Comparison of ENCODE assay signal across 8 cellular contexts in the genomic region with DNA sequence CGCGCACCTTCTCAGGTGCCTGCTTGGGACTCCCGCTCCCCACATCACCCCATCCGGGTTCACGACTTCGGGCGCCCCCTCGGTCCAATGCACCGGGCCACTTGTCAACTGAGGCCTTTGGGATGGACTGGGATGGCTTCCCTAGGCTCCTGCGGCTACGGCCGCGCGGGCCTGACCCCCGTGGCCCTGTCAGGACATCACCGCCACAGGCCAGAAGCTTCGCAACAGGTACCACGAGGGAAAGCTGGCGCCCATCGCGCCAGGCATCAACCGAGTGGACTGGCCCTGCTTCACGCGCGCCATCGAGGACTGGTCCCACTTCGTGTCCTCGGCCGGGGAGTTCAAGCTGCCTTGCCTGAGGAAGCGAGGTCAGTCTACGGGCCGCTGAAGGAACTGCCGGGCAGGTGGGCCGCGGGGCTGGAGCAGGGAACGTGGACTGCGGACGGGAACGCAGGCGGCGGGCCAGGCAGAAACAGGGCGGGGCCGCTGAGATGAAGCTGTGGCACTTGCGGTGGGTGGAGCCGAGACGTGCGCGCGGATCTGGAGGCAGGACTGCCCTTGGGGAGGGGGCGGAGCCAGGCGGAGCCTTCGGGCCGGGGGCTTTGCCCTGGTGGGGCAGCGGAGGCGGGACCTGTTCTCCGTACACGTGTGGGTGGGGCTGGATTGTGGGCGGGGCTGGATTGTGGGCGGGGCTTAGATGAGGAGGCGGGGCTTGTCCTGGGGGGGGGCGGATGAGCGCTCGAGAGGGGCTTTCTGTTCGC. TPM values are rescaled to one million over a fixed set of nuclear protein-coding genes. Genes with fewer than 3 reads are reported as not detected.
DNase-seq lines count a peak whose midpoint lies in the region; ATAC-seq and TF ChIP-seq lines count a peak whose summit lies in the region.

No MANE protein-coding gene starts in this region.

- H3K9me3 Mint-ChIP-seq in CD4-positive, CD25-positive, alpha-beta regulatory T cell, result no peaks in the 10 kb centered on the region

- peaks cover 18% of the 10 kb centered on the region for H3K4me1 ChIP-seq in CD4-positive, CD25-positive, alpha-beta regulatory T cell (ENCODE audit: control insufficient read depth, insufficient read depth, low read length, poor library complexity, severe bottlenecking)
- peaks cover 5% of the 10 kb centered on the region for H3K4me1 ChIP-seq in foreskin keratinocyte
- peaks cover 8% of the 10 kb centered on the region for H3K4me1 ChIP-seq in neuron (ENCODE audit: insufficient read depth, low read length)
- peaks cover 16 to 24% (median 21%) of the 10 kb centered on the region in 4 donors for H3K4me1 ChIP-seq in stomach

- H3K36me3 Mint-ChIP-seq in CD4-positive, CD25-positive, alpha-beta regulatory T cell, result no peaks in the 10 kb centered on the region

- WGBS in stomach, 5 donors, result 8 to 18% (median 8%) methylated on average over 26 to 64 of the region's 64 CpGs

- ATAC-seq in CD4-positive, CD25-positive, alpha-beta regulatory T cell (ENCODE audit: low read depth in 2 of 2), result peak; percentile 97 to 98
- ATAC-seq in GM21825 (IDR thresholded peaks at IDR 0.05; ENCODE audit: unreplicated experiment), result peak; percentile 71
- peak; percentile 87 for ATAC-seq in foreskin keratinocyte

- H3K4me1 Mint-ChIP-seq in CD4-positive, CD25-positive, alpha-beta regulatory T cell, result peaks cover 0 to 20% (median 6%) of the 10 kb centered on the region in 4 donors

- no peaks in the 10 kb centered on the region for H3K36me3 ChIP-seq in CD4-positive, CD25-positive, alpha-beta regulatory T cell (ENCODE audit: control insufficient read depth, insufficient read depth, low read length)
- H3K36me3 ChIP-seq in neuron (ENCODE audit: insufficient read depth, low read length) (no peaks in the 10 kb centered on the region), stomach (no peaks in the 10 kb centered on the region)

- no peaks in the 10 kb centered on the region for H3K9me3 ChIP-seq in CD4-positive, CD25-positive, alpha-beta regulatory T cell (ENCODE audit: control insufficient read depth in 2 of 2, low read length in 2 of 2)
- H3K9me3 ChIP-seq in neuron (ENCODE audit: low read length) (no peaks in the 10 kb centered on the region), stomach (no peaks in the 10 kb centered on the region)

- peaks cover 10% of the 10 kb centered on the region for H3K27me3 Mint-ChIP-seq in CD4-positive, CD25-positive, alpha-beta regulatory T cell

- peak; percentile 90 to 92 (median 92) for DNase-seq in CD4-positive, CD25-positive, alpha-beta regulatory T cell
- DNase-seq in NOMO-1 (lab: John Stamatoyannopoulos, UW; ENCODE audit: unreplicated experiment in 2 of 2) (peak; percentile 20 to 52), foreskin keratinocyte (peak in 1 of 2 donors; percentile 79), stomach (peak; percentile 87), DMS53 treated with DMSO at 0.1 percent for 48 hours (lab: John Stamatoyannopoulos, UW; ENCODE audit: unreplicated experiment) (no peak)
- DNase-seq in activated T-helper 9 cell treated with anti-CD3 and anti-CD28 coated beads, Interleukin-2, amount 50 U/mL, for 16 hours (ENCODE audit: low read depth), result peak; percentile 88

- peak overlapping the region; percentile 74 for H2AFZ ChIP-seq in neuron (ENCODE audit: low read depth, low read length)

- H3K27ac Mint-ChIP-seq in CD4-positive, CD25-positive, alpha-beta regulatory T cell, result peak overlapping the region; percentile 56 to 94 (median 67)

- H3K27ac ChIP-seq in CD4-positive, CD25-positive, alpha-beta regulatory T cell (ENCODE audit: insufficient read depth, low read length, poor library complexity, severe bottlenecking), result peak overlapping the region; percentile 63
- H3K27ac ChIP-seq in foreskin keratinocyte (peak overlapping the region; percentile 38), stomach (peak overlapping the region in 3 of 5 donors; percentile 41 to 67 (median 60))

- TF ChIP-seq POLR2A in stomach (IDR thresholded peaks at IDR 0.05), result no peak

- H3K4me3 ChIP-seq in CD4-positive, CD25-positive, alpha-beta regulatory T cell (ENCODE audit: low read depth, low read length), result no peak overlapping the region
- H3K4me3 ChIP-seq in neuron (ENCODE audit: low read length) (peak overlapping the region; percentile 38), stomach (peak overlapping the region; percentile 54 to 65 (median 57))

- no peaks in the 10 kb centered on the region for H3K27me3 ChIP-seq in CD4-positive, CD25-positive, alpha-beta regulatory T cell (ENCODE audit: control insufficient read depth, insufficient read depth, low read length)
- H3K27me3 ChIP-seq in foreskin keratinocyte, result peaks cover 3% of the 10 kb centered on the region
- peaks cover 41% of the 10 kb centered on the region for H3K27me3 ChIP-seq in neuron (ENCODE audit: insufficient read depth, low read length)
- H3K27me3 ChIP-seq in stomach, result peaks cover 0 to 23% (median 4%) of the 10 kb centered on the region in 3 donors

- peak overlapping the region; percentile 82 to 96 (median 86) for H3K4me3 Mint-ChIP-seq in CD4-positive, CD25-positive, alpha-beta regulatory T cell

- TF ChIP-seq CTCF in foreskin keratinocyte (conservative IDR thresholded peaks at IDR 0.05), result no peak
- TF ChIP-seq CTCF in stomach (IDR thresholded peaks at IDR 0.05), result no peak

- intact Hi-C loops in stomach (cut with DNase I; ENCODE audit: low total_unique reads), result no loop called here

- no peak for TF ChIP-seq EP300 in stomach (IDR thresholded peaks at IDR 0.05)

RNA-seq across cellular contexts. Expression of a gene that starts 13.7 kb away (rescaled TPM):
- not detected for total RNA-seq in CD4-positive, CD25-positive, alpha-beta regulatory T cell
- not detected for polyA plus RNA-seq in CD4-positive, CD25-positive, alpha-beta regulatory T cell
- total RNA-seq in foreskin keratinocyte (0.14 and 0.25 TPM in 2 replicates), stomach (10 to 100 TPM in 1 of 5 donors, under 1 TPM in 1, not detected in 3; 0.73 to 18.0 TPM)
- polyA plus RNA-seq in foreskin keratinocyte (0.08 and 0.10 TPM in 2 replicates), stomach (under 1 TPM in 1 of 3 donors, not detected in 2; 0.08 TPM)

RNA-seq across cellular contexts. Expression of a gene that starts 15.8 kb away (rescaled TPM):
- total RNA-seq in CD4-positive, CD25-positive, alpha-beta regulatory T cell, result 13.2 TPM
- 1 to 10 TPM; 2.6 to 7.2 (median 5.0) TPM for polyA plus RNA-seq in CD4-positive, CD25-positive, alpha-beta regulatory T cell
- total RNA-seq in foreskin keratinocyte (4.9 and 6.1 TPM in 2 replicates), stomach (10 to 100 TPM in 1 of 5 donors, 1 to 10 TPM in 3, not detected in 1; 2.4 to 11.0 (median 5.3) TPM)
- polyA plus RNA-seq in foreskin keratinocyte (3.4 and 3.5 TPM in 2 replicates), stomach (1 to 10 TPM; 1.4 to 2.7 (median 2.2) TPM)

RNA-seq across cellular contexts. Expression of a gene that starts 16.6 kb away (rescaled TPM):
- 35.7 TPM for total RNA-seq in CD4-positive, CD25-positive, alpha-beta regulatory T cell
- 10 to 100 TPM; 29.3 to 46.8 (median 37.1) TPM for polyA plus RNA-seq in CD4-positive, CD25-positive, alpha-beta regulatory T cell
- total RNA-seq in foreskin keratinocyte, result 44.8 and 46.9 TPM in 2 replicates
- 54.4 and 60.5 TPM in 2 replicates for polyA plus RNA-seq in foreskin keratinocyte
- 10 to 100 TPM in 2 of 5 donors, 1 to 10 TPM in 3; 4.1 to 54.0 (median 8.1) TPM for total RNA-seq in stomach
- polyA plus RNA-seq in stomach, result 10 to 100 TPM; 18.9 to 28.6 (median 28.0) TPM

RNA-seq across cellular contexts. Expression of a gene that starts 40.9 kb away (rescaled TPM):
- total RNA-seq in CD4-positive, CD25-positive, alpha-beta regulatory T cell, result 0.27 TPM
- polyA plus RNA-seq in CD4-positive, CD25-positive, alpha-beta regulatory T cell, result under 1 TPM in 2 of 4 donors, not detected in 2; 0.03 to 0.11 TPM
- total RNA-seq in foreskin keratinocyte (7.7 and 8.4 TPM in 2 replicates), stomach (100 to 1,000 TPM in 1 of 5 donors, 10 to 100 TPM in 4; 19.3 to 140 (median 43.3) TPM)
- polyA plus RNA-seq in foreskin keratinocyte (7.3 and 7.4 TPM in 2 replicates), stomach (10 to 100 TPM in 2 of 3 donors, 1 to 10 TPM in 1; 8.1 to 24.0 (median 15.5) TPM)
